8 cellular contexts compared by ENCODE assay signal in genomic region chr19:21141787-21142464, GRCh38. TPM values are rescaled to one million over a fixed set of nuclear protein-coding genes. Genes with fewer than 3 reads are reported as not detected.
DNase-seq lines count a peak whose midpoint lies in the region; ATAC-seq, FAIRE-seq and TF ChIP-seq lines count a peak whose summit lies in the region.

TSS of gene ZNF431 (plus strand) at chr19:21142040. CDS start at chr19:21142184, 144 bp downstream.

- H3K4me3 ChIP-seq in BE2C (ENCODE audit: low read depth, low read length): peak within 1 kb of the TSS; percentile 88
- peak within 1 kb of the TSS; percentile 86 to 92 for H3K4me3 ChIP-seq in kidney (ENCODE audit: low read length in 2 of 2)

- POLR2A ChIA-PET in activated CD4-positive, alpha-beta T cell treated with anti-CD3 and anti-CD28 coated beads for 36 hours (lab: Charles Lee): interaction anchor here (0.6 to 1.5 kb wide), 12 partner anchors 8 to 719 kb away, joined by 3 to 8 read pairs (median 4); partner anchors contain the start of genes ZNF430, ZNF66, ZNF708 and ZNF714

- peak within 1 kb of the TSS; percentile 96 for H3K27ac Mint-ChIP-seq in activated CD4-positive, alpha-beta T cell treated with anti-CD3 and anti-CD28 coated beads for 36 hours
- H3K27ac Mint-ChIP-seq in chondrocyte (ENCODE audit: unreplicated experiment): peak within 1 kb of the TSS; percentile 100

- peak within 1 kb of the TSS; percentile 19 to 33 for H3K27ac ChIP-seq in kidney (ENCODE audit: low read depth in 2 of 2, low read length in 2 of 2)

- ATAC-seq in HG03457 (IDR thresholded peaks at IDR 0.05; ENCODE audit: unreplicated experiment): peak; percentile 91
- peak; percentile 99 for ATAC-seq in activated CD4-positive, alpha-beta T cell treated with anti-CD3 and anti-CD28 coated beads for 36 hours

- peaks cover 15% of the 10 kb centered on the region for H3K36me3 ChIP-seq in BE2C
- H3K36me3 ChIP-seq in kidney (ENCODE audit: control insufficient read depth in 1 of 2, insufficient read depth in 2 of 2, low read length in 2 of 2): no peaks in the 10 kb centered on the region

- no peaks in the 10 kb centered on the region for H3K27me3 ChIP-seq in BE2C

- H3K4me3 Mint-ChIP-seq in activated CD4-positive, alpha-beta T cell treated with anti-CD3 and anti-CD28 coated beads for 36 hours: peak within 1 kb of the TSS; percentile 95
- H3K4me3 Mint-ChIP-seq in chondrocyte (ENCODE audit: unreplicated experiment): peak within 1 kb of the TSS; percentile 97

- H3K36me3 Mint-ChIP-seq in activated CD4-positive, alpha-beta T cell treated with anti-CD3 and anti-CD28 coated beads for 36 hours (ENCODE audit: low read depth): peaks cover 41% of the 10 kb centered on the region
- peaks cover 8% of the 10 kb centered on the region for H3K36me3 Mint-ChIP-seq in chondrocyte (ENCODE audit: low read depth)

- no peaks in the 10 kb centered on the region for H3K27me3 Mint-ChIP-seq in activated CD4-positive, alpha-beta T cell treated with anti-CD3 and anti-CD28 coated beads for 36 hours
- H3K27me3 Mint-ChIP-seq in chondrocyte (ENCODE audit: low read depth): no peaks in the 10 kb centered on the region

- peak within 1 kb of the TSS; percentile 71 to 90 for H3K9ac ChIP-seq in kidney (ENCODE audit: low read length in 2 of 2)

- intact Hi-C loops in activated CD4-positive, alpha-beta T cell treated with anti-CD3 and anti-CD28 coated beads for 36 hours (cut with DNase I, micrococcal nuclease): loop anchor here (1.0 to 10.0 kb wide), 11 partner anchors 60 to 715 kb away; partner anchors contain the start of genes ZNF430 (in 2 of the 2), ZNF429 (in 1 of the 2), ZNF626 (in 1 of the 2) and ZNF66 (in 1 of the 2)
- intact Hi-C loops in kidney (cut with DNase I): no loop called here

- H3K4me1 ChIP-seq in BE2C (no peaks in the 10 kb centered on the region), kidney (ENCODE audit: control insufficient read depth in 1 of 2, insufficient read depth in 1 of 2, low read depth in 1 of 2, low read length in 2 of 2) (no peaks in the 10 kb centered on the region)

- peaks cover 4% of the 10 kb centered on the region for H3K9me3 Mint-ChIP-seq in activated CD4-positive, alpha-beta T cell treated with anti-CD3 and anti-CD28 coated beads for 36 hours (ENCODE audit: low read depth)
- H3K9me3 Mint-ChIP-seq in chondrocyte (ENCODE audit: low read depth): no peaks in the 10 kb centered on the region

- peak; percentile 80 for FAIRE-seq in GM19239 (lab: Jason Lieb, UNC)
- peak; percentile 94 for FAIRE-seq in kidney (lab: Jason Lieb, UNC)

- CTCF ChIA-PET in activated CD4-positive, alpha-beta T cell treated with anti-CD3 and anti-CD28 coated beads for 36 hours (lab: Charles Lee): interaction anchor here (0.7 to 1.5 kb wide), 4 partner anchors 73 to 717 kb away, joined by 3 to 5 read pairs (median 4); partner anchors contain the start of gene ZNF66

- TF ChIP-seq CTCF in BE2C (IDR thresholded peaks at IDR 0.05; ENCODE audit: low read depth, low read length) (no peak), chondrocyte (IDR thresholded peaks at IDR 0.05) (no peak), kidney (IDR thresholded peaks at IDR 0.05; ENCODE audit: borderline replicate concordance, extremely low read depth, insufficient read depth) (no peak)

- H3K9me3 ChIP-seq in BE2C (no peaks in the 10 kb centered on the region), kidney (ENCODE audit: control insufficient read depth in 1 of 2, low read length in 2 of 2) (no peaks in the 10 kb centered on the region)

- peaks cover 38% of the 10 kb centered on the region for H3K4me1 Mint-ChIP-seq in activated CD4-positive, alpha-beta T cell treated with anti-CD3 and anti-CD28 coated beads for 36 hours
- peaks cover 21% of the 10 kb centered on the region for H3K4me1 Mint-ChIP-seq in chondrocyte (ENCODE audit: low read depth)

- DNase-seq in BE2C (peak; percentile 92), GM19239 (ENCODE audit: insufficient read length, low spot score) (peak; percentile 63), NCI-H524 treated with DMSO at 0.1 percent for 48 hours (lab: John Stamatoyannopoulos, UW) (peak; percentile 76), chondrocyte (ENCODE audit: low spot score) (peak; percentile 96), kidney (peak; percentile 96)
- peak; percentile 94 for DNase-seq in activated CD4-positive, alpha-beta T cell treated with anti-CD3 and anti-CD28 coated beads for 36 hours
- peak; percentile 90 for DNase-seq in stimulated activated CD4-positive, alpha-beta T cell treated with anti-CD3 and anti-CD28 coated beads, Interleukin-15, amount 100 ng/mL, for 24 hours

RNA-seq across cellular contexts. Expression of gene ZNF431, which starts in this region (rescaled TPM):
- polyA plus RNA-seq in BE2C (2012; ENCODE audit: insufficient read depth, insufficient read length, low read depth): 4.0 TPM
- 10 to 100 TPM; 16.8 to 22.2 TPM for total RNA-seq in activated CD4-positive, alpha-beta T cell treated with anti-CD3 and anti-CD28 coated beads for 36 hours
- total RNA-seq in chondrocyte (7.9 to 12.3 TPM (median 8.6 TPM) in 3 replicates), kidney (17.2 TPM)
- 4.2 TPM for polyA plus RNA-seq in kidney (ENCODE audit: insufficient read depth, low read depth, low replicate concordance)

Comparison
In these comparisons a context has a peak if more than half of its experiments do, and no peak if none do; other contexts are left out.
1. Peak in every context shown above with its lines: DNase-seq, ATAC-seq, H3K4me3 ChIP-seq and H3K27ac ChIP-seq.